1 cellular context compared by ENCODE assay signal in genomic region chr9:128159784-128160602, GRCh38.
A peak's percentile ranks its signal among the peaks of the same experiment; 100 is the strongest.
TF ChIP-seq lines count a peak whose summit lies in the region.

Gene BBLN, plus strand, starts transcription at chr9:128160265. Its CDS starts 143 bp downstream, at chr9:128160408.

TF ChIP-seq in HepG2, 621 proteins besides CTCF, POLR2A, EP300 and RAD21 (continued from another document and continues in another):
- TF ChIP-seq ZNF574 (CRISPR knock-in tag; IDR thresholded peaks at IDR 0.05) (peak; percentile 75), TBP (CRISPR knock-in tag; IDR thresholded peaks at IDR 0.05) (no peak), ZBTB26 (CRISPR knock-in tag; IDR thresholded peaks at IDR 0.05; ENCODE audit: borderline replicate concordance) (no peak), MNT (IDR thresholded peaks at IDR 0.05) (no peak), CCAR2 (optimal IDR thresholded peaks at IDR 0.05; ENCODE audit: low read depth, low read length) (no peak), ZNF333 (CRISPR knock-in tag; IDR thresholded peaks at IDR 0.05; ENCODE audit: borderline replicate concordance) (no peak), PRPF4 (IDR thresholded peaks at IDR 0.05; ENCODE audit: low read depth, low read length, poor library complexity, severe bottlenecking) (no peak), MIER3 (CRISPR knock-in tag; IDR thresholded peaks at IDR 0.05; ENCODE audit: borderline replicate concordance) (no peak), SYNCRIP (IDR thresholded peaks at IDR 0.05; ENCODE audit: insufficient read depth, low read depth, low read length) (no peak), MXD3 (CRISPR knock-in tag; IDR thresholded peaks at IDR 0.05) (no peak), HHEX (CRISPR knock-in tag; IDR thresholded peaks at IDR 0.05) (no peak), CBX5 (CRISPR knock-in tag; IDR thresholded peaks at IDR 0.05; ENCODE audit: borderline replicate concordance) (no peak), ZNF256 (CRISPR knock-in tag; conservative IDR thresholded peaks at IDR 0.05) (no peak), ZNF816 (CRISPR knock-in tag; IDR thresholded peaks at IDR 0.05; ENCODE audit: borderline replicate concordance) (no peak), FOSL1 (CRISPR knock-in tag; IDR thresholded peaks at IDR 0.05; ENCODE audit: borderline replicate concordance) (no peak), ZNF367 (CRISPR knock-in tag; IDR thresholded peaks at IDR 0.05; ENCODE audit: borderline replicate concordance) (no peak), ZNF317 (CRISPR knock-in tag; IDR thresholded peaks at IDR 0.05) (peak; percentile 56; the same call in 1 of the 2 replicates), ZBTB38 (CRISPR knock-in tag; IDR thresholded peaks at IDR 0.05) (no peak; the same call in 1 of the 2 replicates), THAP9 (CRISPR knock-in tag; IDR thresholded peaks at IDR 0.05; ENCODE audit: borderline replicate concordance) (peak; percentile 15; the same call in 1 of the 2 replicates), ZNF205 (CRISPR knock-in tag; IDR thresholded peaks at IDR 0.05) (peak; percentile 12; the same call in 1 of the 2 replicates), TAF1 (CRISPR knock-in tag; IDR thresholded peaks at IDR 0.05) (peak; percentile 70; the same call in 1 of the 2 replicates), ZNF713 (CRISPR knock-in tag; IDR thresholded peaks at IDR 0.05) (no peak), STAT5B (CRISPR knock-in tag; IDR thresholded peaks at IDR 0.05) (no peak), HNRNPK (IDR thresholded peaks at IDR 0.05; ENCODE audit: low read depth, low read length, poor library complexity, severe bottlenecking) (peak; percentile 33), KMT2B (CRISPR knock-in tag; IDR thresholded peaks at IDR 0.05) (0 out of 2 replicates have a peak, but pooled peaks have one; percentile 34), MXI1 (IDR thresholded peaks at IDR 0.05; ENCODE audit: borderline replicate concordance, low read depth, low read length) (peak; percentile 47; the same call in 1 of the 3 replicates), MBD4 (IDR thresholded peaks at IDR 0.05; ENCODE audit: borderline replicate concordance, low read length) (no peak), PHF5A (CRISPR knock-in tag; IDR thresholded peaks at IDR 0.05; ENCODE audit: low read depth, unreplicated experiment) (no peak), ESRRA (CRISPR knock-in tag; IDR thresholded peaks at IDR 0.05; ENCODE audit: low read depth) (no peak), ZMYM4 (CRISPR knock-in tag; IDR thresholded peaks at IDR 0.05) (no peak), CBX2 (IDR thresholded peaks at IDR 0.05; ENCODE audit: low read depth, low read length) (no peak), CBX2 (CRISPR knock-in tag; IDR thresholded peaks at IDR 0.05; ENCODE audit: low read depth) (no peak), PLSCR1 (CRISPR knock-in tag; IDR thresholded peaks at IDR 0.05; ENCODE audit: borderline replicate concordance) (no peak), ZNF180 (CRISPR knock-in tag; IDR thresholded peaks at IDR 0.05; ENCODE audit: borderline replicate concordance, low read depth) (no peak), TSC22D2 (CRISPR knock-in tag; IDR thresholded peaks at IDR 0.05; ENCODE audit: borderline replicate concordance) (no peak), PHB2 (IDR thresholded peaks at IDR 0.05; ENCODE audit: partially characterized antibody) (no peak), HDAC6 (IDR thresholded peaks at IDR 0.05; ENCODE audit: low read depth, low read length) (no peak), PHF21A (CRISPR knock-in tag; IDR thresholded peaks at IDR 0.05) (no peak), TBX3 (IDR thresholded peaks at IDR 0.05; ENCODE audit: borderline replicate concordance) (no peak), ISL2 (CRISPR knock-in tag; IDR thresholded peaks at IDR 0.05) (peak; percentile 36; the same call in 1 of the 2 replicates), U2AF1 (optimal IDR thresholded peaks at IDR 0.05; ENCODE audit: low read depth, low read length) (peak; percentile 37), RBM22 (optimal IDR thresholded peaks at IDR 0.05; ENCODE audit: low read length) (no peak), DRAP1 (CRISPR knock-in tag; IDR thresholded peaks at IDR 0.05) (no peak), ZNF639 (CRISPR knock-in tag; conservative IDR thresholded peaks at IDR 0.05) (no peak), CSRNP2 (CRISPR knock-in tag; conservative IDR thresholded peaks at IDR 0.05; ENCODE audit: low read depth) (no peak), ATF3 (CRISPR knock-in tag; IDR thresholded peaks at IDR 0.05) (0 out of 2 replicates have a peak, but pooled peaks have one; percentile 6), PITX1 (CRISPR knock-in tag; IDR thresholded peaks at IDR 0.05) (no peak), JUND (CRISPR knock-in tag; IDR thresholded peaks at IDR 0.05) (no peak), MXD1 (CRISPR knock-in tag; IDR thresholded peaks at IDR 0.05) (peak; percentile 52; the same call in 1 of the 2 replicates), MIER2 (CRISPR knock-in tag; IDR thresholded peaks at IDR 0.05) (no peak), KDM2A (CRISPR knock-in tag; IDR thresholded peaks at IDR 0.05; ENCODE audit: borderline replicate concordance, low read depth) (peak; percentile 94), ZNF276 (CRISPR knock-in tag; IDR thresholded peaks at IDR 0.05; ENCODE audit: low read depth) (no peak), ZNF850 (CRISPR knock-in tag; conservative IDR thresholded peaks at IDR 0.05) (no peak), ELF3 (CRISPR knock-in tag; IDR thresholded peaks at IDR 0.05) (no peak; the same call in 1 of the 2 replicates), ZNF839 (CRISPR knock-in tag; IDR thresholded peaks at IDR 0.05; ENCODE audit: borderline replicate concordance) (no peak), AHR (CRISPR knock-in tag; IDR thresholded peaks at IDR 0.05) (no peak)
